ENCODE assay signal across 27 cellular contexts in genomic region chr1:166484871-166485270, GRCh38.
"Had no signal": no experiment of that assay in that cellular context is flagged by ENCODE, and none has a peak within 500 bp of the region (broad histone marks: within the 10 kb centered on the region; RNA-seq: fewer than 3 reads in every experiment).

No MANE protein-coding gene starts in this region.

- H2AFZ ChIP-seq: hepatocyte had no signal

- ATAC-seq: foreskin keratinocyte; gastroesophageal sphincter; heart left ventricle; left lobe of liver; natural killer cell; psoas muscle; right cardiac atrium; stimulated activated effector memory CD8-positive, alpha-beta T cell treated with anti-CD3 and anti-CD28 coated beads, Interleukin-12 subunit alpha, Interleukin-12 subunit beta, amount 100 ng/mL, for 72 hours; upper lobe of right lung had no signal

- H3K9me3 ChIP-seq: esophagus muscularis mucosa, gastroesophageal sphincter, heart left ventricle, ovary, psoas muscle, sigmoid colon, stomach, testis, tibial artery, upper lobe of right lung, uterus had no signal

- H3K4me3 ChIP-seq: esophagus muscularis mucosa, gastroesophageal sphincter, heart left ventricle, hepatocyte, lung, ovary, psoas muscle, sigmoid colon, stomach, testis, tibial artery, upper lobe of right lung, uterus had no signal

- H3K27ac ChIP-seq: epithelial cell of prostate, esophagus muscularis mucosa, foreskin keratinocyte, gastroesophageal sphincter, heart left ventricle, hepatocyte, ovary, psoas muscle, sigmoid colon, stomach, testis, tibial artery, upper lobe of right lung, uterus had no signal

- H3K4me1 ChIP-seq: esophagus muscularis mucosa, foreskin keratinocyte, gastroesophageal sphincter, psoas muscle, sigmoid colon, stomach, testis, tibial artery, upper lobe of right lung, uterus had no signal

- H3K36me3 ChIP-seq: esophagus muscularis mucosa, gastroesophageal sphincter, heart left ventricle, ovary, sigmoid colon, stomach, tibial artery, upper lobe of right lung, uterus had no signal

- H3K27me3 ChIP-seq: foreskin keratinocyte, gastroesophageal sphincter, heart left ventricle, hepatocyte, ovary, sigmoid colon, stomach, testis, tibial artery, upper lobe of right lung, uterus had no signal

- H3K79me2 ChIP-seq: hepatocyte had no signal

- DNase-seq: effector CD8-positive, alpha-beta T cell; endodermal cell; heart left ventricle; kidney; natural killer cell; occipital lobe; ovary; posterior cingulate gyrus; psoas muscle; right cardiac atrium; sigmoid colon; stimulated activated CD4-positive, alpha-beta T cell treated with anti-CD3 and anti-CD28 coated beads, Interleukin-2, amount 100 ng/mL, for 24 hours; stimulated activated CD4-positive, alpha-beta T cell treated with anti-CD3 and anti-CD28 coated beads, Interleukin-4, amount 100 ng/mL, for 24 hours; stimulated activated naive CD4-positive, alpha-beta T cell treated with Interleukin-2 at 50 U/mL for 16 hours; stomach; testis; tibial artery; upper lobe of right lung; uterus had no signal

- H3K4me2 ChIP-seq: hepatocyte had no signal
